Comparison of ENCODE assay signal across 21 cellular contexts in the genomic region with DNA sequence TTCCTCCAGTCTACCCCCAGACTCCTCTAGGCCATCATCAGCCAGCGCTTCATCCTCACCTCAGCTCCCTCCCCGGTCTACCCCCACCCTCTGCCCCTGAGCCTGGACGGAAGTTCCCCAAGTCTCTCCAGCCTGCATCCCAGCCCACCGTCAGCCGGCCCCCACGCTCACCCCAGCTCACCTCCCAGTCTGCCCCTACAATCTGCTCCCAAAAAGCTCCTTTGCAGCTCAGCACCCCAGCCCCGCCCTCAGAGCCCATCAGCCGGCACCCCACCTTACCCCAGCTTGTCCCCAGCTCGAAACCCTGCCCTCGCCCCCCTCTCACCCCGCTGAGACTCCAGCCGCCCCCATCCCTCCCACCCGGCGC. TPM values are rescaled to one million over a fixed set of nuclear protein-coding genes. Genes with fewer than 3 reads are reported as not detected.
DNase-seq lines count a peak whose midpoint lies in the region; TF ChIP-seq lines count a peak whose summit lies in the region.
"Had no signal": no experiment of that assay in that cellular context is flagged by ENCODE, and none has a peak within 500 bp of the region (broad histone marks: within the 10 kb centered on the region; RNA-seq: fewer than 3 reads in every experiment).

No MANE protein-coding gene starts in this region.

- H3K4me2 ChIP-seq in mesendoderm (ENCODE audit: low read length): peak overlapping the region; percentile 42

- no peaks in the 10 kb centered on the region for H3K79me2 ChIP-seq in mesendoderm (ENCODE audit: control insufficient read depth, insufficient read depth, low read length)

- H3K4me3 Mint-ChIP-seq in activated naive CD8-positive, alpha-beta T cell: peak overlapping the region; percentile 46
- H3K4me3 Mint-ChIP-seq in activated naive CD8-positive, alpha-beta T cell treated with anti-CD3 and anti-CD28 coated beads for 36 hours: no peak overlapping the region

- peaks cover 17% of the 10 kb centered on the region for H3K27me3 Mint-ChIP-seq in activated naive CD8-positive, alpha-beta T cell
- peaks cover 25% of the 10 kb centered on the region for H3K27me3 Mint-ChIP-seq in activated naive CD8-positive, alpha-beta T cell treated with anti-CD3 and anti-CD28 coated beads for 36 hours

- peak overlapping the region; percentile 29 for H3K4me3 ChIP-seq in ectodermal cell (ENCODE audit: insufficient read depth, low read depth, low read length)
- peak overlapping the region; percentile 30 for H3K4me3 ChIP-seq in mesendoderm (ENCODE audit: low read length)
- peak overlapping the region in 3 of 4 donors; percentile 1 to 47 (median 7) for H3K4me3 ChIP-seq in tibial nerve

- H3K9ac ChIP-seq in mesendoderm (ENCODE audit: low read length): peak overlapping the region; percentile 34

- no peaks in the 10 kb centered on the region for H3K36me3 Mint-ChIP-seq in activated naive CD8-positive, alpha-beta T cell
- H3K36me3 Mint-ChIP-seq in activated naive CD8-positive, alpha-beta T cell treated with anti-CD3 and anti-CD28 coated beads for 36 hours: no peaks in the 10 kb centered on the region
- H3K36me3 Mint-ChIP-seq: activated naive CD4-positive, alpha-beta T cell treated with anti-CD3 and anti-CD28 coated beads, Interleukin-2, amount 50 U/mL, for 72 hours had no signal

- H3K4me1 ChIP-seq in ectodermal cell (ENCODE audit: control insufficient read depth, insufficient read depth, low read length): no peaks in the 10 kb centered on the region
- H3K4me1 ChIP-seq in mesendoderm (ENCODE audit: control insufficient read depth, low read depth, low read length): no peaks in the 10 kb centered on the region
- peaks cover 0 to 16% (median 2%) of the 10 kb centered on the region in 4 donors for H3K4me1 ChIP-seq in tibial nerve
- H3K4me1 ChIP-seq: prostate gland had no signal

- H2BK15ac ChIP-seq in mesendoderm (replicated peaks; ENCODE audit: low read depth): no peak overlapping the region

- H2BK5ac ChIP-seq in mesendoderm (ENCODE audit: low read length): no peak overlapping the region

- no peak overlapping the region for H4K8ac ChIP-seq in mesendoderm (ENCODE audit: low read depth, low read length)

- H3K9me3 Mint-ChIP-seq in activated naive CD8-positive, alpha-beta T cell (ENCODE audit: low read depth): no peaks in the 10 kb centered on the region
- H3K9me3 Mint-ChIP-seq in activated naive CD8-positive, alpha-beta T cell treated with anti-CD3 and anti-CD28 coated beads for 36 hours: no peaks in the 10 kb centered on the region
- H3K9me3 Mint-ChIP-seq: activated naive CD4-positive, alpha-beta T cell treated with anti-CD3 and anti-CD28 coated beads, Interleukin-2, amount 50 U/mL, for 72 hours; CD8-positive, alpha-beta memory T cell had no signal

- no peaks in the 10 kb centered on the region for H3K36me3 ChIP-seq in ectodermal cell (ENCODE audit: control insufficient read depth, insufficient read depth, low read length)
- no peaks in the 10 kb centered on the region for H3K36me3 ChIP-seq in mesendoderm (ENCODE audit: control insufficient read depth, insufficient read depth, low read length)
- no peaks in the 10 kb centered on the region for H3K36me3 ChIP-seq in tibial nerve
- H3K36me3 ChIP-seq: prostate gland had no signal

- TF ChIP-seq POLR2A in tibial nerve (IDR thresholded peaks at IDR 0.05): no peak

- WGBS in ectodermal cell, 2 experiments: 7 to 14% methylated on average over 11 to 14 of the region's 14 CpGs
- no CpG with 5 or more reads among the region's 14 CpGs for WGBS in mesendoderm (ENCODE audit: extremely low coverage, insufficient coverage, low lambda C conversion rate)
- 14% methylated on average over 11 to 12 of the region's 14 CpGs for WGBS in tibial nerve, 2 donors

- H3K27ac ChIP-seq in ectodermal cell (ENCODE audit: insufficient read depth, low read depth, low read length, poor library complexity, severe bottlenecking) (no peak overlapping the region), mesendoderm (ENCODE audit: low read depth, low read length) (no peak overlapping the region), tibial nerve (no peak overlapping the region)
- H3K27ac ChIP-seq: prostate gland had no signal

- H3K23ac ChIP-seq in mesendoderm (ENCODE audit: low read length): no peak overlapping the region

- no peaks in the 10 kb centered on the region for H3K9me3 ChIP-seq in ectodermal cell (ENCODE audit: control insufficient read depth, low read length)
- no peaks in the 10 kb centered on the region for H3K9me3 ChIP-seq in tibial nerve
- H3K9me3 ChIP-seq: prostate gland had no signal

- peak overlapping the region; percentile 60 for H3K56ac ChIP-seq in mesendoderm (ENCODE audit: low read length)

- no peaks in the 10 kb centered on the region for H3K79me1 ChIP-seq in mesendoderm (ENCODE audit: low read length)

- H3K27me3 ChIP-seq in ectodermal cell (ENCODE audit: control insufficient read depth, insufficient read depth, low read length, poor library complexity, severe bottlenecking): peaks cover 42% of the 10 kb centered on the region
- peaks cover 7% of the 10 kb centered on the region for H3K27me3 ChIP-seq in mesendoderm (ENCODE audit: insufficient read depth, low read length, poor library complexity)
- H3K27me3 ChIP-seq in tibial nerve: peaks cover 0 to 25% of the 10 kb centered on the region in 2 donors

- no peak overlapping the region for H3K18ac ChIP-seq in mesendoderm (ENCODE audit: low read length)

- H3K27ac Mint-ChIP-seq in activated naive CD8-positive, alpha-beta T cell: no peak overlapping the region
- H3K27ac Mint-ChIP-seq in activated naive CD8-positive, alpha-beta T cell treated with anti-CD3 and anti-CD28 coated beads for 36 hours: no peak overlapping the region
- H3K27ac Mint-ChIP-seq: activated naive CD4-positive, alpha-beta T cell treated with anti-CD3 and anti-CD28 coated beads, Interleukin-2, amount 50 U/mL, for 72 hours; CD8-positive, alpha-beta memory T cell had no signal

- no peak overlapping the region for H3K4ac ChIP-seq in mesendoderm (ENCODE audit: low read depth, low read length)

- no peak overlapping the region for H4K5ac ChIP-seq in mesendoderm (ENCODE audit: low read length)

- TF ChIP-seq EP300 in tibial nerve (IDR thresholded peaks at IDR 0.05): no peak

- no peak for DNase-seq in activated naive CD8-positive, alpha-beta T cell treated with anti-CD3 and anti-CD28 coated beads for 36 hours
- DNase-seq in mesendoderm (no peak), tibial nerve (ENCODE audit: low spot score in 2 of 2) (no peak), GM10266 (ENCODE audit: extremely low spot score) (no peak), HuH-7.5 (ENCODE audit: low spot score) (no peak), activated T-cell treated with anti-CD3 and anti-CD28 coated beads for 4 hours (no peak)
- DNase-seq: 8988T; activated CD4-positive, CD25-positive, alpha-beta regulatory T cell; erythroblast; hippocampal formation; IMR-90; NCI-H446 treated with DMSO at 0.1 percent for 48 hours; OCI-M1; stimulated activated CD4-positive, alpha-beta T cell treated with anti-CD3 and anti-CD28 coated beads, Interleukin-2, amount 100 ng/mL, for 24 hours; stimulated activated CD8-positive, alpha-beta memory T cell treated with anti-CD3 and anti-CD28 coated beads, Interleukin-4, amount 100 ng/mL, for 48 hours had no signal

- H2AK5ac ChIP-seq in mesendoderm (ENCODE audit: low read length): no peak overlapping the region

- H3K4me1 Mint-ChIP-seq in activated naive CD8-positive, alpha-beta T cell (ENCODE audit: low read depth): peaks cover 7% of the 10 kb centered on the region
- peaks cover 5% of the 10 kb centered on the region for H3K4me1 Mint-ChIP-seq in activated naive CD8-positive, alpha-beta T cell treated with anti-CD3 and anti-CD28 coated beads for 36 hours

- no peak overlapping the region for H2BK120ac ChIP-seq in mesendoderm (ENCODE audit: low read depth, low read length)

- TF ChIP-seq CTCF in tibial nerve (IDR thresholded peaks at IDR 0.05) (no peak), GM10266 (IDR thresholded peaks at IDR 0.05; ENCODE audit: control insufficient read depth, insufficient read depth, low read depth, missing control alignments) (no peak)

RNA-seq across cellular contexts. Expression of gene RAMP3, which starts 0.3 kb away (rescaled TPM):
- total RNA-seq in activated naive CD8-positive, alpha-beta T cell treated with anti-CD3 and anti-CD28 coated beads for 36 hours: not detected
- polyA plus RNA-seq in ectodermal cell (2013, experiment 1 of 4): not detected
- polyA plus RNA-seq in ectodermal cell (2013, experiment 2 of 4): 0.28 TPM
- not detected for polyA plus RNA-seq in ectodermal cell (2013, experiment 3 of 4)
- polyA plus RNA-seq in ectodermal cell (2013, experiment 4 of 4): 0.24 TPM
- polyA plus RNA-seq in mesendoderm (2013, experiment 1 of 2): 0.45 TPM
- polyA plus RNA-seq in mesendoderm (2013, experiment 2 of 2): 0.32 TPM
- total RNA-seq in tibial nerve: 100 to 1,000 TPM in 3 of 4 donors, 10 to 100 TPM in 1; 31.6 to 117 (median 112) TPM
- total RNA-seq: CD8-positive, alpha-beta memory T cell; chondrocyte; IMR-90 had no signal
- polyA plus RNA-seq: CD8-positive, alpha-beta memory T cell; IMR-90 had no signal

RNA-seq across cellular contexts. Expression of gene TBRG4, which starts 45.8 kb away (rescaled TPM):
- 100 to 1,000 TPM; 205 to 207 TPM for total RNA-seq in activated naive CD8-positive, alpha-beta T cell treated with anti-CD3 and anti-CD28 coated beads for 36 hours
- polyA plus RNA-seq in ectodermal cell (2013, experiment 1 of 4): 70.5 TPM
- 70.8 TPM for polyA plus RNA-seq in ectodermal cell (2013, experiment 2 of 4)
- polyA plus RNA-seq in ectodermal cell (2013, experiment 3 of 4): 47.4 TPM
- polyA plus RNA-seq in ectodermal cell (2013, experiment 4 of 4): 49.6 TPM
- polyA plus RNA-seq in mesendoderm (2013, experiment 1 of 2): 71.6 TPM
- 76.3 TPM for polyA plus RNA-seq in mesendoderm (2013, experiment 2 of 2)
- 10 to 100 TPM; 32.3 to 81.3 (median 54.0) TPM for total RNA-seq in tibial nerve

Comparison
In these comparisons a context has a peak if more than half of its experiments do, and no peak if none do; other contexts are left out.
1. RNA of gene RAMP3, which starts 0.3 kb away (total RNA-seq): 31.6 to 117 TPM in tibial nerve; not detected in activated naive CD8-positive, alpha-beta T cell treated with anti-CD3 and anti-CD28 coated beads for 36 hours; every median in the first group is over 10 times any median in the second.
2. Peak in every context shown above with its lines, with median percentiles within 50 percentile points of each other: H3K4me3 ChIP-seq.